23 cellular contexts compared by ENCODE assay signal in the genomic region with DNA sequence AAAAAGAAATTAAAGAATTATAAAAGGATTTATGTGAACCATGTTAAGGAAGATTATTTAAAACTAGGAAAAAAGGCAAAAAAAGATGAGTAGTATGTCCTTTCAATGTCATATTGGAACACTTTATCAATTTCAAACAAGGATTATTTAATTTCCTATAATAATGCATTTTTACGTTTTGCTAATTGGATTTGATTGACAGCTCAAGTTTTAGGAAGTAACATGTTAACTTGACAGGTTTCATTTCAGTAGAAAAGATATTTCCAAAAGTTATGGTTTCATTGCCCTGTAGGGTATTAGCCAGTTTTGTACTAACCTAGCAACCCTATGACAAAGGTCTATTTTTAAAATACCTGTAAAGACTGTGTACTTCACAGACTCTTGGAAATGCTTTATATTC.
"Had no signal": no experiment of that assay in that cellular context is flagged by ENCODE, and none has a peak within 500 bp of the region (broad histone marks: within the 10 kb centered on the region; RNA-seq: fewer than 3 reads in every experiment).

No MANE protein-coding gene starts in this region.

- H3K9me3 ChIP-seq: MG63, SK-N-SH had no signal

- ATAC-seq: Panc1, PC-3, T-cell had no signal

- H3K36me3 ChIP-seq: MG63 had no signal

- H3K27ac ChIP-seq: RWPE1 had no signal

- H3K4me3 ChIP-seq: MG63 had no signal

- DNase-seq: Karpas-422; KG1; MG63; NCI-H1105; NCI-H1417; NCI-H1436 treated with DMSO at 0.1 percent for 48 hours; NCI-H1694; NCI-H187 treated with DMSO at 0.1 percent for 48 hours; NCI-H2029 treated with DMSO at 0.1 percent for 48 hours; NCI-H2171 treated with DMSO at 0.1 percent for 48 hours; NCI-H345; NCI-H446 treated with DMSO at 0.1 percent for 48 hours; NCI-H510A treated with DMSO at 0.1 percent for 48 hours; NCI-H526; NCI-H748 treated with DMSO at 0.1 percent for 48 hours; NK-92 treated with Interleukin-12 subunit alpha and Interleukin-12 subunit beta, amount 100 ng/mL, for 24 hours; PC-3; SHP77; SK-N-SH; SW 1271; T-cell had no signal

- H3K4me2 ChIP-seq: SK-N-SH had no signal

- H3K27me3 ChIP-seq: MG63 had no signal

- H3K9ac ChIP-seq: SK-N-SH had no signal
